Comparison of ENCODE assay signal across 26 cellular contexts in the genomic region with DNA sequence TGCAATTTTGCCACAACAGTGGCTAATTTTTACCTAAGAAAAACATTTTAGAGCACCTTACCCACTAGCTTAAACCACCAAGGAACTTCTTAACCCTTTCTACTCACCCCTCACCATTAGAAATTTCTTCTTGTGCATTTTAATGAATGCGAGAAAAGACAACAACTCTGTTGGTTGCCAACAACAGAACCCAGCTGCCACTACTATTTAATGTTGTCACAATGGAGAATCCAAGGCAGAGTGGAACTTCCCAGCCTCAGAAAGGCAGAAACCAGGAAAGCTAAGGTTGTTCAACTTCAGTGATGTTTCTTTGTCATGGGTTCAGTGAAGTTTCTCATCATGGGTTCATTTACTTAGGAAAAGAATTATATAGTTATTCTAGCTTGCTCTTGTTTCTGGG.
"Had no signal": no experiment of that assay in that cellular context is flagged by ENCODE, and none has a peak within 500 bp of the region (broad histone marks: within the 10 kb centered on the region; RNA-seq: fewer than 3 reads in every experiment).

No MANE protein-coding gene starts in this region.

- H3K4me1 ChIP-seq: SJCRH30 had no signal

- H3K9me3 ChIP-seq: SJCRH30, SK-N-SH had no signal

- H3K36me3 ChIP-seq: brain microvascular endothelial cell, cardiac muscle cell, SJCRH30 had no signal

- DNase-seq: activated CD4-positive, alpha-beta T cell treated with anti-CD3 and anti-CD28 coated beads for 36 hours; activated CD8-positive, alpha-beta memory T cell treated with anti-CD3 and anti-CD28 coated beads, Interleukin-2, amount 50 U/mL, for 4 hours; activated CD8-positive, alpha-beta T cell treated with anti-CD3 and anti-CD28 coated beads for 36 hours; activated gamma-delta T cell treated with Interleukin-2 at 50 U/mL for 16 hours; activated naive CD4-positive, alpha-beta T cell treated with anti-CD3 and anti-CD28 coated beads, Interleukin-2, amount 10 ng/mL, durations not matched to agents 7 days and 5 days; activated naive CD8-positive, alpha-beta T cell treated with anti-CD3 and anti-CD28 coated beads for 36 hours; activated T-cell treated with anti-CD3 and anti-CD28 coated beads, Interleukin-2, amount 50 U/mL, for 72 hours; brain microvascular endothelial cell; Kasumi-1; NCI-H1048; NCI-H146; NCI-H187 treated with DMSO at 0.1 percent for 48 hours; NCI-H2081 treated with DMSO at 0.1 percent for 48 hours; NCI-H446; NCI-H524; NCI-H774; NK-92 treated with Interleukin-12 subunit alpha and Interleukin-12 subunit beta, amount 100 ng/mL, for 24 hours; OCI-M1; Right ventricle myocardium superior; SJCRH30; SK-N-SH; T-helper 1 cell had no signal

- H3K27ac ChIP-seq: brain microvascular endothelial cell, cardiac muscle cell, RWPE1, SJCRH30, VCaP had no signal

- H3K27me3 ChIP-seq: brain microvascular endothelial cell, cardiac muscle cell, SJCRH30 had no signal

- ATAC-seq: activated CD4-positive, alpha-beta T cell treated with anti-CD3 and anti-CD28 coated beads for 36 hours; activated CD8-positive, alpha-beta T cell treated with anti-CD3 and anti-CD28 coated beads for 36 hours; activated T-cell treated with anti-CD3 and anti-CD28 coated beads, Interleukin-2, amount 50 U/mL, for 72 hours; Panc1 had no signal

- H3K4me3 ChIP-seq: cardiac muscle cell, SJCRH30 had no signal
